ENCODE assay signal across 8 cellular contexts in genomic region chr9:35658144-35658893, GRCh38. TPM values are rescaled to one million over a fixed set of nuclear protein-coding genes. Genes with fewer than 3 reads are reported as not detected.
A peak's percentile ranks its signal among the peaks of the same experiment; 100 is the strongest.
DNase-seq lines count a peak whose midpoint lies in the region; ATAC-seq and TF ChIP-seq lines count a peak whose summit lies in the region.

TSS of gene CCDC107 (plus strand) at chr9:35658292. CDS start at chr9:35658380, 88 bp downstream.

- DNase-seq in HFF-Myc (ENCODE audit: extremely low read depth, low read depth) (no peak), MV-4-11 (lab: John Stamatoyannopoulos, UW) (peak; percentile 83), SKM-1 treated with dmso at 0.1 percent for 144 hours (lab: John Stamatoyannopoulos, UW; ENCODE audit: unreplicated experiment) (peak; percentile 68), glomerular visceral epithelial cell (ENCODE audit: extremely low spot score) (peak; percentile 93), osteocyte (ENCODE audit: extremely low spot score, unreplicated experiment) (peak; percentile 97), thyroid gland (peak; percentile 80 to 81)
- peak; percentile 85 to 90 for DNase-seq in activated naive CD4-positive, alpha-beta T cell treated with anti-CD3 and anti-CD28 coated beads, Interleukin-2, amount 50 U/mL, for 72 hours (ENCODE audit: low spot score in 2 of 2)

- no peaks in the 10 kb centered on the region for H3K9me3 ChIP-seq in thyroid gland

- H3K4me1 ChIP-seq in thyroid gland = peaks cover 7 to 20% of the 10 kb centered on the region in 2 donors

- WGBS in thyroid gland, 2 donors = 0 to 1% methylated on average over 27 to 31 of the region's 65 CpGs

- H3K4me3 Mint-ChIP-seq in osteocyte (ENCODE audit: unreplicated experiment) = peak within 1 kb of the TSS; percentile 84

- H3K36me3 Mint-ChIP-seq in activated naive CD4-positive, alpha-beta T cell treated with anti-CD3 and anti-CD28 coated beads, Interleukin-2, amount 50 U/mL, for 72 hours = peaks cover 24 to 25% of the 10 kb centered on the region in 2 donors
- H3K36me3 Mint-ChIP-seq in osteocyte (ENCODE audit: unreplicated experiment) = peaks cover 9% of the 10 kb centered on the region

- H3K4me3 ChIP-seq in HFF-Myc (replicated peaks; ENCODE audit: low read depth, low read length) (peak within 1 kb of the TSS; percentile 52), thyroid gland (replicated peaks in 1 of 3) (peak within 1 kb of the TSS; percentile 49 to 95 (median 90))

- H3K36me3 ChIP-seq in thyroid gland = peaks cover 0 to 4% of the 10 kb centered on the region in 2 donors

- H3K27me3 ChIP-seq in thyroid gland = no peaks in the 10 kb centered on the region

- intact Hi-C loops in thyroid gland (cut with DNase I) = no loop called here

- peaks cover 49% of the 10 kb centered on the region for H3K4me1 Mint-ChIP-seq in osteocyte (ENCODE audit: unreplicated experiment)

- H3K27me3 Mint-ChIP-seq in osteocyte (ENCODE audit: unreplicated experiment) = no peaks in the 10 kb centered on the region

- ATAC-seq in activated naive CD4-positive, alpha-beta T cell treated with anti-CD3 and anti-CD28 coated beads, Interleukin-2, amount 50 U/mL, for 72 hours = peak; percentile 64 to 65

- TF ChIP-seq POLR2A in GM10847 (IDR thresholded peaks at IDR 0.05; ENCODE audit: extremely low read depth, insufficient read length) = peak; percentile 89
- peak in 1 of 2 donors; percentile 95 for TF ChIP-seq POLR2A in thyroid gland (IDR thresholded peaks at IDR 0.05)

- H3K27ac Mint-ChIP-seq in activated naive CD4-positive, alpha-beta T cell treated with anti-CD3 and anti-CD28 coated beads, Interleukin-2, amount 50 U/mL, for 72 hours = peak within 1 kb of the TSS; percentile 96 to 100
- H3K27ac Mint-ChIP-seq in osteocyte (ENCODE audit: unreplicated experiment) = peak within 1 kb of the TSS; percentile 95

- H3K9me3 Mint-ChIP-seq in activated naive CD4-positive, alpha-beta T cell treated with anti-CD3 and anti-CD28 coated beads, Interleukin-2, amount 50 U/mL, for 72 hours = no peaks in the 10 kb centered on the region
- H3K9me3 Mint-ChIP-seq in osteocyte (ENCODE audit: unreplicated experiment) = no peaks in the 10 kb centered on the region

- TF ChIP-seq CTCF in HFF-Myc (IDR thresholded peaks at IDR 0.05; ENCODE audit: low read depth, low read length, missing control alignments) (peak; percentile 48), osteocyte (IDR thresholded peaks at IDR 0.05) (peak; percentile 79), thyroid gland (IDR thresholded peaks at IDR 0.05) (peak in 5 of 6 experiments; percentile 21 to 59 (median 55))

- H3K27ac ChIP-seq in thyroid gland = peak within 1 kb of the TSS; percentile 92 to 100 (median 100)

RNA-seq across cellular contexts. Expression of gene CCDC107, which starts in this region (rescaled TPM):
- total RNA-seq in activated naive CD4-positive, alpha-beta T cell treated with anti-CD3 and anti-CD28 coated beads, Interleukin-2, amount 50 U/mL, for 72 hours = 10 to 100 TPM; 10.2 to 24.4 TPM
- total RNA-seq in osteocyte = 30.0 and 31.3 TPM in 2 replicates
- total RNA-seq in thyroid gland = 10 to 100 TPM; 21.0 to 40.9 (median 27.9) TPM
